In genomic region chr12:48789858-48790326, GRCh38 we compare ENCODE assay signal across 10 cellular contexts. TPM values are rescaled to one million over a fixed set of nuclear protein-coding genes. Genes with fewer than 3 reads are reported as not detected.
A peak's percentile ranks its signal among the peaks of the same experiment; 100 is the strongest.
DNase-seq lines count a peak whose midpoint lies in the region; ATAC-seq, FAIRE-seq and TF ChIP-seq lines count a peak whose summit lies in the region.
"Had no signal": no experiment of that assay in that cellular context is flagged by ENCODE, and none has a peak within 500 bp of the region (broad histone marks: within the 10 kb centered on the region; RNA-seq: fewer than 3 reads in every experiment).

No MANE protein-coding gene starts in this region.

- no peak for TF ChIP-seq POLR2A in esophagus muscularis mucosa (IDR thresholded peaks at IDR 0.05; ENCODE audit: low read depth)

- no peak for DNase-seq in MG63
- no peak for DNase-seq in esophagus muscularis mucosa (ENCODE audit: extremely low spot score)
- DNase-seq in pancreas = no peak
- DNase-seq in NCI-H1092 (lab: John Stamatoyannopoulos, UW) = no peak
- no peak for DNase-seq in LoVo (ENCODE audit: low spot score)
- DNase-seq in mesenteric fat pad (ENCODE audit: low spot score) = no peak
- DNase-seq in NCI-H524 (lab: John Stamatoyannopoulos, UW) = no peak
- DNase-seq: activated CD8-positive, alpha-beta memory T cell treated with anti-CD3 and anti-CD28 coated beads, Interleukin-2, amount 50 U/mL, for 4 hours; NCI-H226 had no signal

- H3K9ac ChIP-seq in BLaER1 = peak overlapping the region; percentile 94; the same call in 1 of the 2 replicates

- H3K4me3 ChIP-seq in BLaER1 = peak overlapping the region; percentile 97
- peak overlapping the region; percentile 76; the same call in 1 of the 2 replicates for H3K4me3 ChIP-seq in MG63
- H3K4me3 ChIP-seq in esophagus muscularis mucosa = peak overlapping the region; percentile 93 to 97 (median 97)
- H3K4me3 ChIP-seq in pancreas = peak overlapping the region; percentile 77 to 98 (median 85)

- intact Hi-C loops in esophagus muscularis mucosa (cut with DNase I) (no loop called here), pancreas (cut with DNase I) (no loop called here)

- H3K36me3 ChIP-seq in BLaER1 (no peaks in the 10 kb centered on the region), MG63 (no peaks in the 10 kb centered on the region), esophagus muscularis mucosa (no peaks in the 10 kb centered on the region), pancreas (no peaks in the 10 kb centered on the region)

- H3K27ac ChIP-seq in BLaER1 (peak overlapping the region; percentile 95), esophagus muscularis mucosa (replicated peaks in 1 of 4) (peak overlapping the region; percentile 88 to 92 (median 89)), pancreas (peak overlapping the region; percentile 87 to 95 (median 92))

- no peak for TF ChIP-seq EP300 in esophagus muscularis mucosa (IDR thresholded peaks at IDR 0.05)

- WGBS in esophagus muscularis mucosa = 9% methylated on average over 4 of the region's 4 CpGs
- WGBS in pancreas, 2 donors = 4 to 10% methylated on average over 4 of the region's 4 CpGs

- TF ChIP-seq CTCF in esophagus muscularis mucosa (IDR thresholded peaks at IDR 0.05) = no peak
- TF ChIP-seq CTCF in pancreas (IDR thresholded peaks at IDR 0.05) = no peak

- peaks cover 7% of the 10 kb centered on the region; the same call in 1 of the 2 replicates for H4K20me1 ChIP-seq in BLaER1

- H3K27me3 ChIP-seq in BLaER1 (no peaks in the 10 kb centered on the region), MG63 (no peaks in the 10 kb centered on the region), esophagus muscularis mucosa (no peaks in the 10 kb centered on the region), pancreas (no peaks in the 10 kb centered on the region)

- H3K4me1 ChIP-seq in BLaER1 (peaks cover 53% of the 10 kb centered on the region), esophagus muscularis mucosa (peaks cover 34 to 44% (median 42%) of the 10 kb centered on the region in 4 donors), pancreas (peaks cover 0 to 19% (median 15%) of the 10 kb centered on the region in 3 donors)

- ATAC-seq in pancreas = no peak

- FAIRE-seq in pancreas (lab: Jason Lieb, UNC) = no peak

- H3K4me2 ChIP-seq in BLaER1 = peak overlapping the region; percentile 98

- H3K9me3 ChIP-seq in BLaER1 (no peaks in the 10 kb centered on the region), MG63 (no peaks in the 10 kb centered on the region), esophagus muscularis mucosa (no peaks in the 10 kb centered on the region), pancreas (no peaks in the 10 kb centered on the region)

RNA-seq across cellular contexts. Expression of gene ADCY6, which starts 1.0 kb away (rescaled TPM):
- total RNA-seq in MG63 (2014; rRNA removed; shearing (Covaris generic); ENCODE audit: low replicate concordance) = 30.4 and 40.0 TPM in 2 replicates
- total RNA-seq in esophagus muscularis mucosa = 10 to 100 TPM; 17.9 to 35.5 (median 24.0) TPM
- total RNA-seq in pancreas = 10 to 100 TPM; 12.9 to 29.0 (median 20.2) TPM
- polyA plus RNA-seq in pancreas = 10 to 100 TPM; 31.7 to 53.4 TPM
- total RNA-seq in mesenteric fat pad = 58.5 TPM

RNA-seq across cellular contexts. Expression of gene CACNB3, which starts 28.4 kb away (rescaled TPM):
- total RNA-seq in MG63 (2014; rRNA removed; shearing (Covaris generic); ENCODE audit: low replicate concordance) = 13.9 and 19.0 TPM in 2 replicates
- total RNA-seq in esophagus muscularis mucosa (10 to 100 TPM; 11.6 to 41.0 (median 28.4) TPM), pancreas (10 to 100 TPM in 1 of 6 donors, 1 to 10 TPM in 5; 1.3 to 16.3 (median 4.3) TPM), mesenteric fat pad (13.2 TPM)
- 1 to 10 TPM; 6.5 to 8.9 TPM for polyA plus RNA-seq in pancreas
